1 cellular context compared by ENCODE assay signal in genomic region chr1:183461350-183461749, GRCh38.
TF ChIP-seq lines count a peak whose summit lies in the region.

No MANE protein-coding gene starts in this region.

TF ChIP-seq in HepG2, 621 proteins besides CTCF, POLR2A, EP300 and RAD21 (continued from another document):
- TF ChIP-seq, protein P1, sequence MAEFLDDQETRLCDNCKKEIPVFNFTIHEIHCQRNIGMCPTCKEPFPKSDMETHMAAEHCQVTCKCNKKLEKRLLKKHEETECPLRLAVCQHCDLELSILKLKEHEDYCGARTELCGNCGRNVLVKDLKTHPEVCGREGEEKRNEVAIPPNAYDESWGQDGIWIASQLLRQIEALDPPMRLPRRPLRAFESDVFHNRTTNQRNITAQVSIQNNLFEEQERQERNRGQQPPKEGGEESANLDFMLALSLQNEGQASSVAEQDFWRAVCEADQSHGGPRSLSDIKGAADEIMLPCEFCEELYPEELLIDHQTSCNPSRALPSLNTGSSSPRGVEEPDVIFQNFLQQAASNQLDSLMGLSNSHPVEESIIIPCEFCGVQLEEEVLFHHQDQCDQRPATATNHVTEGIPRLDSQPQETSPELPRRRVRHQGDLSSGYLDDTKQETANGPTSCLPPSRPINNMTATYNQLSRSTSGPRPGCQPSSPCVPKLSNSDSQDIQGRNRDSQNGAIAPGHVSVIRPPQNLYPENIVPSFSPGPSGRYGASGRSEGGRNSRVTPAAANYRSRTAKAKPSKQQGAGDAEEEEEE (CRISPR knock-in tag; IDR thresholded peaks at IDR 0.05; ENCODE audit: borderline replicate concordance): no peak
- TF ChIP-seq MIER2 (CRISPR knock-in tag; IDR thresholded peaks at IDR 0.05): no peak
- TF ChIP-seq MEIS1 (CRISPR knock-in tag; IDR thresholded peaks at IDR 0.05; ENCODE audit: borderline replicate concordance): no peak
- no peak for TF ChIP-seq ZNF512B (CRISPR knock-in tag; IDR thresholded peaks at IDR 0.05; ENCODE audit: borderline replicate concordance)
- TF ChIP-seq SRSF1 (optimal IDR thresholded peaks at IDR 0.05; ENCODE audit: low read depth, low read length): no peak
- no peak for TF ChIP-seq TEAD3 (CRISPR knock-in tag; optimal IDR thresholded peaks at IDR 0.05; ENCODE audit: borderline replicate concordance)
- no peak for TF ChIP-seq MTF1 (CRISPR knock-in tag; IDR thresholded peaks at IDR 0.05)
- no peak for TF ChIP-seq SMYD3 (CRISPR knock-in tag; IDR thresholded peaks at IDR 0.05)
- no peak for TF ChIP-seq TCF7 (IDR thresholded peaks at IDR 0.05; ENCODE audit: low read depth)
- TF ChIP-seq MAFF (IDR thresholded peaks at IDR 0.05; ENCODE audit: low read depth, low read length): no peak
